8 cellular contexts compared by ENCODE assay signal in genomic region chr7:76260171-76260703, GRCh38. TPM values are rescaled to one million over a fixed set of nuclear protein-coding genes. Genes with fewer than 3 reads are reported as not detected.
A peak's percentile ranks its signal among the peaks of the same experiment; 100 is the strongest.
DNase-seq lines count a peak whose midpoint lies in the region; ATAC-seq and TF ChIP-seq lines count a peak whose summit lies in the region.

No MANE protein-coding gene starts in this region.

- H3K27ac Mint-ChIP-seq in brain, result no peak overlapping the region
- no peak overlapping the region for H3K27ac Mint-ChIP-seq in naive thymus-derived CD8-positive, alpha-beta T cell

- POLR2A ChIA-PET in naive thymus-derived CD8-positive, alpha-beta T cell (lab: Charles Lee), result interaction anchor here (0.6 kb wide), 1 partner anchor 1117 kb away, joined by 3 read pairs; no protein-coding TSS in a partner anchor

- ATAC-seq in naive thymus-derived CD8-positive, alpha-beta T cell, result peak; percentile 73
- ATAC-seq in upper lobe of left lung (ENCODE audit: low FRiP score in 2 of 2) (peak in 1 of 2 donors; percentile 56), HG02610 (IDR thresholded peaks at IDR 0.05; ENCODE audit: unreplicated experiment) (no peak), gastroesophageal sphincter (no peak)

- H3K36me3 Mint-ChIP-seq in brain, result peaks cover 13% of the 10 kb centered on the region
- H3K36me3 Mint-ChIP-seq in naive thymus-derived CD8-positive, alpha-beta T cell, result no peaks in the 10 kb centered on the region

- H3K27me3 Mint-ChIP-seq in brain, result peaks cover 34% of the 10 kb centered on the region
- H3K27me3 Mint-ChIP-seq in naive thymus-derived CD8-positive, alpha-beta T cell, result peaks cover 6 to 59% (median 32%) of the 10 kb centered on the region in 5 donors

- no peak for TF ChIP-seq CTCF in brain (conservative IDR thresholded peaks at IDR 0.05)
- TF ChIP-seq CTCF in upper lobe of left lung (IDR thresholded peaks at IDR 0.05), result no peak
- no peak for TF ChIP-seq CTCF in gastroesophageal sphincter (IDR thresholded peaks at IDR 0.05)

- DNase-seq in NCI-H2171 treated with DMSO at 0.1 percent for 48 hours (lab: John Stamatoyannopoulos, UW) (peak; percentile 24), NCI-H2171 (lab: John Stamatoyannopoulos, UW) (no peak), SW480 (ENCODE audit: low spot score) (peak; percentile 77), upper lobe of left lung (peak; percentile 22 to 64)
- peak; percentile 37 to 77 (median 45) for DNase-seq in naive thymus-derived CD8-positive, alpha-beta T cell

- WGBS in upper lobe of left lung, 2 donors, result 6% methylated on average over 21 of the region's 28 CpGs; no CpG with 5 or more reads in 1 of the 2 donors
- 0% methylated on average over 6 of the region's 28 CpGs; no CpG with 5 or more reads in 1 of the 2 donors for WGBS in gastroesophageal sphincter (ENCODE audit: low coverage in 1 of 2), 2 donors

- H3K27ac ChIP-seq in upper lobe of left lung (no peak overlapping the region), gastroesophageal sphincter (no peak overlapping the region)

- H3K4me1 ChIP-seq in upper lobe of left lung (peaks cover 6 to 12% (median 9%) of the 10 kb centered on the region in 4 donors), gastroesophageal sphincter (peaks cover 0 to 10% (median 0%) of the 10 kb centered on the region in 3 donors)

- H3K4me3 ChIP-seq in upper lobe of left lung (peak overlapping the region in 3 of 4 donors; percentile 27 to 46 (median 41)), gastroesophageal sphincter (peak overlapping the region in 1 of 2 donors; percentile 43)

- H3K4me3 Mint-ChIP-seq in brain, result peak overlapping the region in 4 of 5 experiments; percentile 26 to 72 (median 70)
- peak overlapping the region in 6 of 10 donors; percentile 18 to 60 (median 40) for H3K4me3 Mint-ChIP-seq in naive thymus-derived CD8-positive, alpha-beta T cell

- peaks cover 9% of the 10 kb centered on the region for H3K4me1 Mint-ChIP-seq in brain
- peaks cover 2 to 6% (median 6%) of the 10 kb centered on the region in 4 donors for H3K4me1 Mint-ChIP-seq in naive thymus-derived CD8-positive, alpha-beta T cell

- H3K36me3 ChIP-seq in upper lobe of left lung, result no peaks in the 10 kb centered on the region
- H3K36me3 ChIP-seq in gastroesophageal sphincter, result no peaks in the 10 kb centered on the region

- H3K9me3 Mint-ChIP-seq in brain, result peaks cover 0 to 4% (median 0%) of the 10 kb centered on the region in 5 experiments
- no peaks in the 10 kb centered on the region for H3K9me3 Mint-ChIP-seq in naive thymus-derived CD8-positive, alpha-beta T cell

- H3K9me3 ChIP-seq in upper lobe of left lung, result no peaks in the 10 kb centered on the region
- no peaks in the 10 kb centered on the region for H3K9me3 ChIP-seq in gastroesophageal sphincter

- TF ChIP-seq POLR2A in upper lobe of left lung (IDR thresholded peaks at IDR 0.05) (no peak), gastroesophageal sphincter (IDR thresholded peaks at IDR 0.05) (no peak)

- TF ChIP-seq EP300 in upper lobe of left lung (IDR thresholded peaks at IDR 0.05) (no peak), gastroesophageal sphincter (IDR thresholded peaks at IDR 0.05) (no peak)

- peaks cover 0 to 14% (median 4%) of the 10 kb centered on the region in 4 donors for H3K27me3 ChIP-seq in upper lobe of left lung
- peaks cover 69% of the 10 kb centered on the region for H3K27me3 ChIP-seq in gastroesophageal sphincter

RNA-seq across cellular contexts. Expression of gene HSPB1, which starts 42.2 kb away (rescaled TPM):
- 404 TPM for polyA plus RNA-seq in brain (ENCODE audit: insufficient read depth, low read depth, low replicate concordance)
- 10 to 100 TPM; 48.5 to 49.4 TPM for total RNA-seq in naive thymus-derived CD8-positive, alpha-beta T cell
- 100 to 1,000 TPM in 2 of 3 donors, 10 to 100 TPM in 1; 96.4 to 128 (median 125) TPM for polyA plus RNA-seq in naive thymus-derived CD8-positive, alpha-beta T cell
- total RNA-seq in upper lobe of left lung, result 100 to 1,000 TPM; 164 to 703 (median 300) TPM
- 1,000 to 10,000 TPM in 2 of 4 donors, 100 to 1,000 TPM in 2; 880 to 2,548 (median 1,000) TPM for total RNA-seq in gastroesophageal sphincter

RNA-seq across cellular contexts. Expression of gene SRRM3, which starts 58.5 kb away (rescaled TPM):
- polyA plus RNA-seq in brain (ENCODE audit: insufficient read depth, low read depth, low replicate concordance), result 20.5 TPM
- total RNA-seq in naive thymus-derived CD8-positive, alpha-beta T cell, result not detected
- not detected for polyA plus RNA-seq in naive thymus-derived CD8-positive, alpha-beta T cell
- total RNA-seq in upper lobe of left lung (1 to 10 TPM in 2 of 6 donors, under 1 TPM in 4; 0.30 to 1.5 (median 0.72) TPM), gastroesophageal sphincter (1 to 10 TPM; 1.6 to 4.1 (median 2.8) TPM)

Comparison
In these comparisons a context has a peak if more than half of its experiments do, and no peak if none do; other contexts are left out.
1. ATAC-seq: peak in naive thymus-derived CD8-positive, alpha-beta T cell (2 of 2); none in HG02610 (single experiment) and gastroesophageal sphincter (single experiment).